Comparison of ENCODE assay signal across 8 cellular contexts in the genomic region with DNA sequence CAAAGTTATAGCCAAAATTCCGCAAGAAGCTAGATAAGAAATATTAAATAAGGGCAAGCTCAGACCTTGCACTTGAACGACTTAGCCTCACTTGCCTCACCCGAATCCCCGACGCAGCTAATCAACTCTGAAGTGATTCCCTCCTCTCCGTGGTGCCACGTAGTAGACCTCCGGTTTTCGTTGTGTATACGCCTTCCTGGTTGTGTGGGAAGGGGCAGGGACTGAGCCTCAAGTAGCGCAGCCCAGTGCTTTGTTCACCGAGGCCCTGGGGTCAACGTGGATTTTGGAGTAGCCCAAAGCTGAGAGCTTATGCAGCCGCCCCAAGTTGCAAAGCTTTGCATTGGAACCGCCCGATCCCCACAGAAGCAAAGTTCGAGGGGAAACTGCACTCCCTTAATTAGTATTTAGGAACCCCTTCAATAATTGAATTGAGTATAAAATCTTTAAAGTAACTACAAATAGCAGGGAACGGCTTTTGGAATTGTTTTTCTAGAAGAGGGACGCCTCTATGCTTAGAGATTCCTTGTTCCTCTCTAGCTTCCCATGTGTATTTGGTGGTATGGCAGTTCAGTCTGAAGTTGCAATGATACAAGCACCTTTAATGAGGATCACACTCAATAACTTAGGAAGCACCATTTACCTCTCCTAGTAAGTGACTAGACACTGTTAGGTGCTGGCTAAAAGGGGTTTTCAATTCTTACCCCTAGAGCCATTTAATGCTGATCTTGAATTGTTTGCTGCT. TPM values are rescaled to one million over a fixed set of nuclear protein-coding genes. Genes with fewer than 3 reads are reported as not detected.
DNase-seq lines count a peak whose midpoint lies in the region; ATAC-seq, FAIRE-seq and TF ChIP-seq lines count a peak whose summit lies in the region.

No MANE protein-coding gene starts in this region.

- peaks cover 13% of the 10 kb centered on the region for H4K20me1 ChIP-seq in astrocyte (ENCODE audit: insufficient read depth, low read length)

- TF ChIP-seq POLR2A in testis (IDR thresholded peaks at IDR 0.05) = no peak

- H3K36me3 Mint-ChIP-seq in activated T-cell treated with anti-CD3 and anti-CD28 coated beads, Interleukin-2, amount 50 U/mL, for 24 hours (ENCODE audit: low read depth) = no peaks in the 10 kb centered on the region
- H3K36me3 Mint-ChIP-seq in astrocyte (ENCODE audit: low read depth, unreplicated experiment) = peaks cover 2% of the 10 kb centered on the region

- intact Hi-C loops in kidney (cut with DNase I) = no loop called here
- intact Hi-C loops in testis (cut with DNase I; ENCODE audit: low total_unique reads) = no loop called here

- H2AFZ ChIP-seq in astrocyte (ENCODE audit: low read depth, low read length) = peak overlapping the region; percentile 92

- H3K27me3 ChIP-seq in astrocyte (ENCODE audit: insufficient read depth, low read length) (no peaks in the 10 kb centered on the region), testis (no peaks in the 10 kb centered on the region)

- H3K9me3 ChIP-seq in astrocyte (ENCODE audit: insufficient read depth, low read depth, low read length) (no peaks in the 10 kb centered on the region), kidney (ENCODE audit: control insufficient read depth in 1 of 2, low read length in 2 of 2) (no peaks in the 10 kb centered on the region), testis (no peaks in the 10 kb centered on the region)

- peak overlapping the region; percentile 77 for H3K27ac ChIP-seq in astrocyte (ENCODE audit: low read depth, low read length)
- H3K27ac ChIP-seq in kidney (ENCODE audit: low read depth in 2 of 2, low read length in 2 of 2) = no peak overlapping the region
- no peak overlapping the region for H3K27ac ChIP-seq in testis

- H3K4me1 Mint-ChIP-seq in activated T-cell treated with anti-CD3 and anti-CD28 coated beads, Interleukin-2, amount 50 U/mL, for 24 hours (ENCODE audit: low read depth) = peaks cover 12% of the 10 kb centered on the region
- H3K4me1 Mint-ChIP-seq in astrocyte (ENCODE audit: low read depth, unreplicated experiment) = peaks cover 7% of the 10 kb centered on the region

- 8 to 22% methylated on average over 6 to 19 of the region's 19 CpGs for WGBS in testis, 2 donors

- no peaks in the 10 kb centered on the region for H3K36me3 ChIP-seq in astrocyte (ENCODE audit: insufficient read depth, low read length)
- no peaks in the 10 kb centered on the region for H3K36me3 ChIP-seq in kidney (ENCODE audit: control insufficient read depth in 1 of 2, insufficient read depth in 2 of 2, low read length in 2 of 2)
- H3K36me3 ChIP-seq in testis (ENCODE audit: low read depth, missing control alignments) = no peaks in the 10 kb centered on the region

- peaks cover 35% of the 10 kb centered on the region for H3K79me2 ChIP-seq in astrocyte (ENCODE audit: insufficient read depth, low read length)

- H3K9ac ChIP-seq in astrocyte (ENCODE audit: low read length) (peak overlapping the region; percentile 92), kidney (ENCODE audit: low read length in 2 of 2) (no peak overlapping the region)

- TF ChIP-seq CTCF in astrocyte (IDR thresholded peaks at IDR 0.05; ENCODE audit: insufficient read depth, low read depth, low read length) (no peak), kidney (IDR thresholded peaks at IDR 0.05; ENCODE audit: borderline replicate concordance, extremely low read depth, insufficient read depth) (no peak), testis (IDR thresholded peaks at IDR 0.05) (no peak)

- peaks cover 5% of the 10 kb centered on the region for H3K4me1 ChIP-seq in astrocyte (ENCODE audit: insufficient read depth, low read length)
- H3K4me1 ChIP-seq in kidney (ENCODE audit: control insufficient read depth in 1 of 2, insufficient read depth in 1 of 2, low read depth in 1 of 2, low read length in 2 of 2) = no peaks in the 10 kb centered on the region
- no peaks in the 10 kb centered on the region for H3K4me1 ChIP-seq in testis

- no peak for ATAC-seq in GM18868 (IDR thresholded peaks at IDR 0.05; ENCODE audit: unreplicated experiment)

- peak overlapping the region; percentile 74 for H3K4me3 ChIP-seq in astrocyte (ENCODE audit: insufficient read depth, low read depth, low read length)
- H3K4me3 ChIP-seq in kidney (ENCODE audit: low read length in 2 of 2) = peak overlapping the region; percentile 47 to 55
- H3K4me3 ChIP-seq in testis = peak overlapping the region in 1 of 2 donors; percentile 48

- FAIRE-seq in astrocyte (lab: Jason Lieb, UNC) (peak; percentile 26), kidney (lab: Jason Lieb, UNC) (no peak)

- H3K9me3 Mint-ChIP-seq in activated T-cell treated with anti-CD3 and anti-CD28 coated beads, Interleukin-2, amount 50 U/mL, for 24 hours = no peaks in the 10 kb centered on the region
- no peaks in the 10 kb centered on the region for H3K9me3 Mint-ChIP-seq in astrocyte (ENCODE audit: unreplicated experiment)

- H3K4me2 ChIP-seq in astrocyte (ENCODE audit: low read length) = peak overlapping the region; percentile 92

- H3K27ac Mint-ChIP-seq in activated T-cell treated with anti-CD3 and anti-CD28 coated beads, Interleukin-2, amount 50 U/mL, for 24 hours = no peak overlapping the region
- peak overlapping the region; percentile 98 for H3K27ac Mint-ChIP-seq in astrocyte (ENCODE audit: unreplicated experiment)

- H3K27me3 Mint-ChIP-seq in activated T-cell treated with anti-CD3 and anti-CD28 coated beads, Interleukin-2, amount 50 U/mL, for 24 hours = peaks cover 51% of the 10 kb centered on the region
- H3K27me3 Mint-ChIP-seq in astrocyte (ENCODE audit: low read depth, unreplicated experiment) = no peaks in the 10 kb centered on the region

- peak overlapping the region; percentile 63 for H3K4me3 Mint-ChIP-seq in activated T-cell treated with anti-CD3 and anti-CD28 coated beads, Interleukin-2, amount 50 U/mL, for 24 hours
- peak overlapping the region; percentile 97 for H3K4me3 Mint-ChIP-seq in astrocyte (ENCODE audit: unreplicated experiment)

- DNase-seq in activated T-cell treated with anti-CD3 and anti-CD28 coated beads, Interleukin-2, amount 50 U/mL, for 24 hours = peak; percentile 28
- DNase-seq in activated T-cell treated with anti-CD3 and anti-CD28 coated beads, Interleukin-2, amount 50 U/mL, for 1 hour = no peak
- peak; percentile 62 for DNase-seq in astrocyte (ENCODE audit: low read depth)
- DNase-seq in kidney = no peak
- DNase-seq in testis = peak; percentile 13
- no peak for DNase-seq in NCI-H2081 treated with DMSO at 0.1 percent for 48 hours (lab: John Stamatoyannopoulos, UW)
- DNase-seq in NCI-H1048 (lab: John Stamatoyannopoulos, UW) = no peak

RNA-seq across cellular contexts. Expression of a gene that starts 55.7 kb away (rescaled TPM):
- total RNA-seq in astrocyte (318 and 375 TPM in 2 replicates), kidney (45.9 TPM), testis (10 to 100 TPM in 1 of 2 donors, 1 to 10 TPM in 1; 9.7 to 10.2 TPM)
- polyA plus RNA-seq in kidney (ENCODE audit: insufficient read depth, low read depth, low replicate concordance) (0.67 TPM), testis (ENCODE audit: insufficient read depth, low read depth, low replicate concordance) (0.87 TPM)

Comparison
In these comparisons a context has a peak if more than half of its experiments do, and no peak if none do; other contexts are left out.
1. DNase-seq: peak in activated T-cell treated with anti-CD3 and anti-CD28 coated beads, Interleukin-2, amount 50 U/mL, for 24 hours (single experiment), astrocyte (single experiment) and testis (single experiment); none in activated T-cell treated with anti-CD3 and anti-CD28 coated beads, Interleukin-2, amount 50 U/mL, for 1 hour (single experiment), kidney (single experiment), NCI-H2081 treated with DMSO at 0.1 percent for 48 hours (single experiment) and NCI-H1048 (single experiment).